Comparison of ENCODE assay signal across 9 cellular contexts in the genomic region with DNA sequence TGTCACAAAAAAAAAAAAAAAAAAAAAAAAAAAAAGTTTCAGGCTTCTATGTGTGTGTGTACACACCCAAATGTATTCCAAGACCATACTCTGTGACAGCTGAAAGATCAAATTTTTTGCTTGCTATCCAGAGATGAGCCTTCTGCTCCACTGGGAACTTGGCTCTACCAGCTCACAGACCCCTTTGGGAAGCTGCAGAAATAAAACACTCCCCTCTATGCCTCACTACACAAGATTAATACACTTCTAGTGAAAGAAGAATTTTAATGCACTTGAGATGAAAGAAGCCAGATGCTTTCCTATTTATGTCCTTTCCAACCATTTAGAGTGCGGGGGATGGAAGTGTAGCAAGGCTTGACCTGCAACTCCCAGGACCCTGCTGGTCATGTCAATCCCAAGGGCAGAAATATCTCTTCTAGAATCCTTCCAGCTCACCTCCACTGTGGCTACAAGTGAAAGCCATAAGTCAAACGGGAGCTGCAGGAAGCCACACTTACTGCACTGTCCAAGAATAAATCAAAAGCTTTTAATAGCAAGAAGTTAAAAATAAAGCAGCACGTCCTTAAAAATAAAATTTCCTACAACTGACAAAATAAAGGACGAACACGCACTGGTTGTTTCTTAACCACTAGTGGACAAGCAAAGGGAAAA. TPM values are rescaled to one million over a fixed set of nuclear protein-coding genes. Genes with fewer than 3 reads are reported as not detected.
A peak's percentile ranks its signal among the peaks of the same experiment; 100 is the strongest.
DNase-seq lines count a peak whose midpoint lies in the region; ATAC-seq, FAIRE-seq and TF ChIP-seq lines count a peak whose summit lies in the region.
"Had no signal": no experiment of that assay in that cellular context is flagged by ENCODE, and none has a peak within 500 bp of the region (broad histone marks: within the 10 kb centered on the region; RNA-seq: fewer than 3 reads in every experiment).

No MANE protein-coding gene starts in this region.

- no peaks in the 10 kb centered on the region for H3K9me3 ChIP-seq in heart right ventricle
- H3K9me3 ChIP-seq in mesenchymal stem cell (ENCODE audit: control insufficient read depth, low read length), result no peaks in the 10 kb centered on the region
- no peaks in the 10 kb centered on the region for H3K9me3 ChIP-seq in uterus
- H3K9me3 ChIP-seq in kidney (ENCODE audit: control insufficient read depth in 1 of 2, low read length in 2 of 2), result no peaks in the 10 kb centered on the region

- no peak overlapping the region for H2BK12ac ChIP-seq in mesenchymal stem cell (ENCODE audit: low read length in 2 of 2)

- no peak overlapping the region for H2AFZ ChIP-seq in mesenchymal stem cell (ENCODE audit: low read depth, low read length)

- ATAC-seq in heart right ventricle (peak in 6 of 8 donors; percentile 26 to 72 (median 51)), Right ventricle myocardium inferior (no peak), HG02970 (IDR thresholded peaks at IDR 0.05; ENCODE audit: low FRiP score, unreplicated experiment) (no peak)

- H3K36me3 ChIP-seq in heart right ventricle (peaks cover 0 to 74% (median 13%) of the 10 kb centered on the region in 9 donors), mesenchymal stem cell (ENCODE audit: control insufficient read depth in 1 of 2, insufficient read depth in 2 of 2, low read depth in 1 of 2, low read length in 2 of 2) (peaks cover 22 to 72% of the 10 kb centered on the region in 2 experiments), uterus (no peaks in the 10 kb centered on the region), kidney (ENCODE audit: control insufficient read depth in 1 of 2, insufficient read depth in 2 of 2, low read length in 2 of 2) (peaks cover 0 to 7% of the 10 kb centered on the region in 2 donors)

- no peak overlapping the region for H2AK5ac ChIP-seq in mesenchymal stem cell (ENCODE audit: low read length, severe bottlenecking)

- no peak overlapping the region for H3K18ac ChIP-seq in mesenchymal stem cell (ENCODE audit: low read depth in 1 of 2, low read length in 2 of 2)

- no peak for FAIRE-seq in kidney (lab: Jason Lieb, UNC)

- no peak overlapping the region for H2BK5ac ChIP-seq in mesenchymal stem cell (ENCODE audit: low read depth, low read length, poor library complexity, severe bottlenecking)

- H3K27ac ChIP-seq in heart right ventricle (peak overlapping the region in 9 of 10 donors; percentile 17 to 82 (median 65)), mesenchymal stem cell (ENCODE audit: low read length, poor library complexity, severe bottlenecking) (peak overlapping the region; percentile 22), uterus (peak overlapping the region; percentile 25 to 42), kidney (ENCODE audit: low read depth in 2 of 2, low read length in 2 of 2) (peak overlapping the region in 1 of 2 donors; percentile 5)

- no peak overlapping the region for H3K4ac ChIP-seq in mesenchymal stem cell (ENCODE audit: low read depth in 1 of 2, low read length in 2 of 2)

- DNase-seq in heart right ventricle (no peak), Right ventricle myocardium inferior (ENCODE audit: missing footprints) (no peak), amniotic epithelial cell (ENCODE audit: low read depth) (peak; percentile 88), mesenchymal stem cell (peak; percentile 62), uterus (peak; percentile 37 to 42), kidney (no peak), epidermal melanocyte (ENCODE audit: insufficient read length, low spot score) (no peak)
- DNase-seq: NCI-H2081 had no signal

- no peak overlapping the region for H4K91ac ChIP-seq in mesenchymal stem cell (ENCODE audit: low read length)

- H3K79me1 ChIP-seq in mesenchymal stem cell (replicated peaks; ENCODE audit: low read length, poor library complexity, severe bottlenecking), result no peaks in the 10 kb centered on the region

- 13 to 16% methylated on average over 5 of the region's 5 CpGs for WGBS in heart right ventricle, 2 donors
- 32% methylated on average over 3 of the region's 5 CpGs for WGBS in mesenchymal stem cell

- H3K4me3 ChIP-seq in heart right ventricle, result no peak overlapping the region
- peak overlapping the region in 1 of 2 experiments; percentile 16 for H3K4me3 ChIP-seq in mesenchymal stem cell (ENCODE audit: insufficient read depth in 1 of 2, low read depth in 1 of 2, low read length in 2 of 2)
- no peak overlapping the region for H3K4me3 ChIP-seq in uterus
- no peak overlapping the region for H3K4me3 ChIP-seq in kidney (ENCODE audit: low read length in 2 of 2)

- no peak overlapping the region for H2BK120ac ChIP-seq in mesenchymal stem cell (ENCODE audit: low read depth, low read length)

- TF ChIP-seq CTCF in heart right ventricle (IDR thresholded peaks at IDR 0.05), result no peak
- TF ChIP-seq CTCF in uterus (IDR thresholded peaks at IDR 0.05), result no peak
- no peak for TF ChIP-seq CTCF in kidney (IDR thresholded peaks at IDR 0.05; ENCODE audit: borderline replicate concordance, extremely low read depth, insufficient read depth)

- TF ChIP-seq POLR2A in uterus (IDR thresholded peaks at IDR 0.05), result no peak

- no peak overlapping the region for H3K4me2 ChIP-seq in mesenchymal stem cell (ENCODE audit: low read length, poor library complexity, severe bottlenecking)

- intact Hi-C loops in heart right ventricle (cut with DNase I), result loop anchor here in 9 of 10 donors (2.0 to 5.0 kb wide), 6 partner anchors 32 to 84 kb away; a partner anchor contains a TSS
- intact Hi-C loops in Right ventricle myocardium inferior (cut with DNase I), result loop anchor here (2.0 kb wide), 1 partner anchor 36 kb away; no protein-coding TSS in a partner anchor
- intact Hi-C loops in uterus (cut with DNase I; ENCODE audit: low total_unique reads), result loop anchor here (10.0 kb wide), 1 partner anchor 82 kb away; no protein-coding TSS in a partner anchor
- intact Hi-C loops in kidney (cut with DNase I), result no loop called here

- H3K23ac ChIP-seq in mesenchymal stem cell (ENCODE audit: low read length in 2 of 2), result no peak overlapping the region

- no peak overlapping the region for H4K8ac ChIP-seq in mesenchymal stem cell (ENCODE audit: low read length)

- peak overlapping the region; percentile 77 for H3K9ac ChIP-seq in mesenchymal stem cell (ENCODE audit: low read length)
- no peak overlapping the region for H3K9ac ChIP-seq in kidney (ENCODE audit: low read length in 2 of 2)

- H3K4me1 ChIP-seq in heart right ventricle (peaks cover 0 to 65% (median 47%) of the 10 kb centered on the region in 9 donors), mesenchymal stem cell (ENCODE audit: control insufficient read depth, insufficient read depth, low read depth, low read length) (peaks cover 11% of the 10 kb centered on the region), uterus (peaks cover 0 to 5% of the 10 kb centered on the region in 2 donors), kidney (ENCODE audit: control insufficient read depth in 1 of 2, insufficient read depth in 1 of 2, low read depth in 1 of 2, low read length in 2 of 2) (peaks cover 0 to 6% of the 10 kb centered on the region in 2 donors)

- no peak overlapping the region for H3K14ac ChIP-seq in mesenchymal stem cell (ENCODE audit: low read length in 2 of 2)

- no peaks in the 10 kb centered on the region for H3K27me3 ChIP-seq in heart right ventricle
- no peaks in the 10 kb centered on the region for H3K27me3 ChIP-seq in mesenchymal stem cell (ENCODE audit: control insufficient read depth in 1 of 2, insufficient read depth in 1 of 2, low read length in 2 of 2)
- H3K27me3 ChIP-seq in uterus, result no peaks in the 10 kb centered on the region

- no peak overlapping the region for H2BK15ac ChIP-seq in mesenchymal stem cell (ENCODE audit: low read depth, poor library complexity, severe bottlenecking)

RNA-seq across cellular contexts. Expression of a gene that starts 34.6 kb away (rescaled TPM):
- 100 to 1,000 TPM in 9 of 10 donors, 10 to 100 TPM in 1; 98.7 to 341 (median 123) TPM for total RNA-seq in heart right ventricle
- 100 to 1,000 TPM; 166 to 539 TPM for polyA plus RNA-seq in heart right ventricle
- 212 TPM for total RNA-seq in Right ventricle myocardium inferior
- polyA plus RNA-seq in mesenchymal stem cell (2013, experiment 1 of 2), result 2,051 TPM
- polyA plus RNA-seq in mesenchymal stem cell (2013, experiment 2 of 2), result 2,053 TPM
- total RNA-seq in uterus, result 100 to 1,000 TPM; 376 to 811 (median 549) TPM
- 867 TPM for total RNA-seq in kidney
- polyA plus RNA-seq in kidney (ENCODE audit: insufficient read depth, low read depth, low replicate concordance), result 383 TPM

Comparison
In these comparisons a context has a peak if more than half of its experiments do, and no peak if none do; other contexts are left out.
1. ATAC-seq: peak in heart right ventricle (6 of 8); none in Right ventricle myocardium inferior (single experiment) and HG02970 (single experiment).
2. DNase-seq: peak in amniotic epithelial cell (single experiment), mesenchymal stem cell (single experiment) and uterus (2 of 2); none in heart right ventricle (0 of 2), Right ventricle myocardium inferior (single experiment), kidney (single experiment) and epidermal melanocyte (single experiment).